ENCODE assay signal across 10 cellular contexts in the genomic region with DNA sequence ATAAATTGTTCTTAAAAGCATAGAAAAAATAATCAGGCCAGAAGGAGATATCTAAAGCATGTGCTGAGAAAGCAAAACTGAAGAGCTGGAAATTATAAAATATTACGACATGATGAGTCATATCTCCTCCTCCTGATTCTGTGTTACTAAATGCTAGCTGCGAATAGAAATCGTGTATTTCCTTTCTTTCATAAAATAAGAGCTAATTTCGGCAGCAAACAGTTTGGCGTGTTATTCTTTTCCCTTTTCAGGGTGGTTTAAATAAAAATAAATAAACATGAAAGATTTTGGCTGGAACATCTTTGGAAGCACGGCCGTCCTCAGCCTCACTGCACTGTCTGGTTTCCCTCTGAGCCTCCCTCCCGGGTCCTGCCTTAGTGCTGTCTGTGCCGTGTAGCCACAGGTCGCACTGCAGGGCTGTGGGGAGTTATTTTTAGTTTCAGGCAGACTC. TPM values are rescaled to one million over a fixed set of nuclear protein-coding genes. Genes with fewer than 3 reads are reported as not detected.
DNase-seq lines count a peak whose midpoint lies in the region; ATAC-seq, FAIRE-seq and TF ChIP-seq lines count a peak whose summit lies in the region.
"Had no signal": no experiment of that assay in that cellular context is flagged by ENCODE, and none has a peak within 500 bp of the region (broad histone marks: within the 10 kb centered on the region; RNA-seq: fewer than 3 reads in every experiment).

No MANE protein-coding gene starts in this region.

- H3K27ac Mint-ChIP-seq in activated naive CD4-positive, alpha-beta T cell treated with anti-CD3 and anti-CD28 coated beads, Interleukin-2, amount 10 ng/mL, durations not matched to agents 7 days and 5 days = no peak overlapping the region
- H3K27ac Mint-ChIP-seq: activated CD4-positive, alpha-beta memory T cell treated with anti-CD3 and anti-CD28 coated beads, Interleukin-2, amount 10 ng/mL, durations not matched to agents 7 days and 5 days had no signal

- H3K4me2 ChIP-seq in A549 = peak overlapping the region; percentile 67
- peak overlapping the region; percentile 98 for H3K4me2 ChIP-seq in KMS-11

- no peaks in the 10 kb centered on the region for H3K27me3 ChIP-seq in KMS-11 (ENCODE audit: insufficient read depth, low read depth)
- no peaks in the 10 kb centered on the region for H3K27me3 ChIP-seq in brain microvascular endothelial cell (replicated peaks)

- peaks cover 9% of the 10 kb centered on the region for H3K36me3 Mint-ChIP-seq in activated naive CD4-positive, alpha-beta T cell treated with anti-CD3 and anti-CD28 coated beads, Interleukin-2, amount 10 ng/mL, durations not matched to agents 7 days and 5 days

- CTCF ChIA-PET in A549 (lab: Yijun Ruan, JAX) = interaction anchor here (0.9 to 9.3 kb wide), 10 partner anchors 10 to 290 kb away, joined by 3 to 163 read pairs (median 3); no protein-coding TSS in a partner anchor
- CTCF ChIA-PET in activated naive CD4-positive, alpha-beta T cell treated with anti-CD3 and anti-CD28 coated beads, Interleukin-2, amount 10 ng/mL, durations not matched to agents 7 days and 5 days (lab: Charles Lee) = interaction anchor here (0.7 to 9.7 kb wide), 7 partner anchors 9 to 198 kb away, joined by 3 to 155 read pairs (median 5); no protein-coding TSS in a partner anchor

- H3K4me3 ChIP-seq in A549 (no peak overlapping the region), KMS-11 (IDR thresholded peaks at IDR 0.05; ENCODE audit: insufficient read depth, low read depth, low read length) (no peak overlapping the region), brain microvascular endothelial cell (ENCODE audit: low read depth, low read length) (peak overlapping the region; percentile 50)

- H4K20me1 ChIP-seq in KMS-11 (ENCODE audit: insufficient read depth) = no peaks in the 10 kb centered on the region

- WGBS in A549 (ENCODE audit: missing lambda C conversion rate) = 22% methylated on average over 10 of the region's 10 CpGs

- no peaks in the 10 kb centered on the region for H3K79me2 ChIP-seq in KMS-11 (ENCODE audit: insufficient read depth, low read depth)

- DNase-seq in A549 (ENCODE audit: low read depth in 1 of 2, low spot score in 1 of 2) = peak in 1 of 2 experiments; percentile 18
- peak; percentile 55 for DNase-seq in brain microvascular endothelial cell
- peak; percentile 64 to 69 for DNase-seq in lung microvascular endothelial cell (ENCODE audit: low read depth in 2 of 2)
- DNase-seq in T-helper 9 cell = no peak
- no peak for DNase-seq in activated CD4-positive, alpha-beta T cell treated with anti-CD3 and anti-CD28 coated beads for 1 hour
- no peak for DNase-seq in NCI-H2029 (lab: John Stamatoyannopoulos, UW)
- DNase-seq in activated naive CD4-positive, alpha-beta T cell treated with anti-CD3 and anti-CD28 coated beads, Interleukin-2, amount 10 ng/mL, durations not matched to agents 7 days and 5 days = no peak
- DNase-seq: activated CD4-positive, alpha-beta memory T cell treated with anti-CD3 and anti-CD28 coated beads, Interleukin-2, amount 10 ng/mL, durations not matched to agents 7 days and 5 days; DND-41 had no signal

- H3K4me3 Mint-ChIP-seq in activated naive CD4-positive, alpha-beta T cell treated with anti-CD3 and anti-CD28 coated beads, Interleukin-2, amount 10 ng/mL, durations not matched to agents 7 days and 5 days = no peak overlapping the region
- H3K4me3 Mint-ChIP-seq: activated CD4-positive, alpha-beta memory T cell treated with anti-CD3 and anti-CD28 coated beads, Interleukin-2, amount 10 ng/mL, durations not matched to agents 7 days and 5 days had no signal

- H3K9me3 Mint-ChIP-seq in activated naive CD4-positive, alpha-beta T cell treated with anti-CD3 and anti-CD28 coated beads, Interleukin-2, amount 10 ng/mL, durations not matched to agents 7 days and 5 days = no peaks in the 10 kb centered on the region
- H3K9me3 Mint-ChIP-seq: activated CD4-positive, alpha-beta memory T cell treated with anti-CD3 and anti-CD28 coated beads, Interleukin-2, amount 10 ng/mL, durations not matched to agents 7 days and 5 days had no signal

- no peaks in the 10 kb centered on the region for H3K36me3 ChIP-seq in KMS-11 (ENCODE audit: insufficient read depth)
- H3K36me3 ChIP-seq in brain microvascular endothelial cell (replicated peaks) = peaks cover 4% of the 10 kb centered on the region

- FAIRE-seq in A549 (lab: Jason Lieb, UNC) = no peak

- POLR2A ChIA-PET in A549 (lab: Yijun Ruan, JAX) = no interaction called here

- H3K4me1 Mint-ChIP-seq in activated naive CD4-positive, alpha-beta T cell treated with anti-CD3 and anti-CD28 coated beads, Interleukin-2, amount 10 ng/mL, durations not matched to agents 7 days and 5 days = peaks cover 13% of the 10 kb centered on the region

- no peak overlapping the region for H2AFZ ChIP-seq in KMS-11 (ENCODE audit: low read depth)

- peak overlapping the region in 1 of 2 experiments; percentile 44; a peak in 2 of 6 replicates for H3K27ac ChIP-seq in A549
- H3K27ac ChIP-seq in KMS-11 = peak overlapping the region; percentile 69
- H3K27ac ChIP-seq in brain microvascular endothelial cell = peak overlapping the region; percentile 72

- in situ Hi-C loops in brain microvascular endothelial cell (cut with HindIII; ENCODE audit: low pct_ligation_motif_present, low sequenced_read_pairs) = loop anchor here (25.0 kb wide), 1 partner anchor 193 kb away; the partner anchor contains the start of gene SLX9

- H3K9me3 ChIP-seq in A549 = no peaks in the 10 kb centered on the region

- no peaks in the 10 kb centered on the region for H3K27me3 Mint-ChIP-seq in activated naive CD4-positive, alpha-beta T cell treated with anti-CD3 and anti-CD28 coated beads, Interleukin-2, amount 10 ng/mL, durations not matched to agents 7 days and 5 days
- H3K27me3 Mint-ChIP-seq: activated CD4-positive, alpha-beta memory T cell treated with anti-CD3 and anti-CD28 coated beads, Interleukin-2, amount 10 ng/mL, durations not matched to agents 7 days and 5 days had no signal

- TF ChIP-seq POLR2A in A549 (IDR thresholded peaks at IDR 0.05; ENCODE audit: low read length) = no peak

- TF ChIP-seq EP300 in A549 (IDR thresholded peaks at IDR 0.05) = no peak

- no peak for TF ChIP-seq RAD21 in A549 (conservative IDR thresholded peaks at IDR 0.05 in 1 of 2, IDR thresholded peaks at IDR 0.05 in 1 of 2)

- peak overlapping the region; percentile 45; the same call in 1 of the 2 replicates for H3K9ac ChIP-seq in KMS-11

- ATAC-seq in A549 = peak in 1 of 2 experiments; percentile 58; a peak in 3 of 6 replicates

- H3K4me1 ChIP-seq in A549 = peaks cover 18% of the 10 kb centered on the region
- peaks cover 52% of the 10 kb centered on the region for H3K4me1 ChIP-seq in KMS-11 (ENCODE audit: low read depth, poor library complexity, severe bottlenecking)

- no peak for TF ChIP-seq CTCF in A549 (IDR thresholded peaks at IDR 0.05)
- TF ChIP-seq CTCF in KMS-11 (conservative IDR thresholded peaks at IDR 0.05; ENCODE audit: low read depth, low read length) = no peak
- no peak for TF ChIP-seq CTCF in brain microvascular endothelial cell (IDR thresholded peaks at IDR 0.05; ENCODE audit: low read depth, low read length, missing control alignments)

TF ChIP-seq in A549, 52 proteins besides CTCF, POLR2A, EP300 and RAD21:
- TF ChIP-seq CEBPB (IDR thresholded peaks at IDR 0.05) (no peak), MAFK (IDR thresholded peaks at IDR 0.05; ENCODE audit: partially characterized antibody) (peak; percentile 59), HOXB5 (CRISPR knock-in tag; IDR thresholded peaks at IDR 0.05) (no peak), FOSL2 (IDR thresholded peaks at IDR 0.05) (peak; percentile 29; the same call in 1 of the 2 replicates), FOSL2 (CRISPR knock-in tag; IDR thresholded peaks at IDR 0.05) (peak; percentile 89)

RNA-seq across cellular contexts. Expression of gene ADARB1, which starts 56.0 kb away (rescaled TPM):
- polyA plus RNA-seq in A549 (2011; rRNA removed) (2.8 and 3.2 TPM in 2 replicates), A549 (2017; fragmentation: RNase III; extraction: RNeasy Plus Mini Kit Qiagen cat#74134 plus additional on column Dnase treatment) (5.0 to 6.7 TPM (median 5.7 TPM) in 3 replicates)
- 2.5 and 3.0 TPM in 2 replicates for polyA plus RNA-seq in A549 (2012; cell fraction: cytosol; rRNA removed)
- polyA plus RNA-seq in A549 (2012; cell fraction: nucleus; rRNA removed) = 7.2 and 8.4 TPM in 2 replicates
- 4.7 and 5.2 TPM in 2 replicates for polyA minus RNA-seq in A549 (2011; rRNA and poly(A)+ RNA removed)
- 15.3 and 23.8 TPM in 2 replicates for total RNA-seq in lung microvascular endothelial cell

Comparison
In these comparisons a context has a peak if more than half of its experiments do, and no peak if none do; other contexts are left out.
1. DNase-seq: peak in brain microvascular endothelial cell (single experiment) and lung microvascular endothelial cell (2 of 2); none in T-helper 9 cell (single experiment), activated CD4-positive, alpha-beta T cell treated with anti-CD3 and anti-CD28 coated beads for 1 hour (single experiment), NCI-H2029 (single experiment) and activated naive CD4-positive, alpha-beta T cell treated with anti-CD3 and anti-CD28 coated beads, Interleukin-2, amount 10 ng/mL, durations not matched to agents 7 days and 5 days (single experiment).